Comparison of ENCODE assay signal across 8 cellular contexts in genomic region chr1:155063550-155064108, GRCh38. TPM values are rescaled to one million over a fixed set of nuclear protein-coding genes. Genes with fewer than 3 reads are reported as not detected.
DNase-seq lines count a peak whose midpoint lies in the region; ATAC-seq and TF ChIP-seq lines count a peak whose summit lies in the region.

TSS of gene EFNA4 (plus strand) at chr1:155063740. CDS start at chr1:155063824, 84 bp downstream.

- H3K4me1 ChIP-seq in HUES6 (ENCODE audit: control insufficient read depth, insufficient read depth, low read length) (peaks cover 26% of the 10 kb centered on the region), stomach (peaks cover 20 to 42% (median 40%) of the 10 kb centered on the region in 4 donors)

- peak within 1 kb of the TSS; percentile 89 for H3K4me3 ChIP-seq in HUES6 (ENCODE audit: low read depth, low read length)
- H3K4me3 ChIP-seq in stomach = peak within 1 kb of the TSS; percentile 73 to 91 (median 78)

- TF ChIP-seq POLR2A in stomach (IDR thresholded peaks at IDR 0.05) = no peak

- H3K9me3 Mint-ChIP-seq in activated T-helper 17 cell treated with anti-CD3 and anti-CD28 coated beads, Interleukin-2, amount 50 U/mL, for 72 hours = no peaks in the 10 kb centered on the region
- H3K9me3 Mint-ChIP-seq in nephron progenitor cell = no peaks in the 10 kb centered on the region

- peaks cover 17% of the 10 kb centered on the region for H3K4me1 Mint-ChIP-seq in activated T-helper 17 cell treated with anti-CD3 and anti-CD28 coated beads, Interleukin-2, amount 50 U/mL, for 72 hours
- peaks cover 57% of the 10 kb centered on the region for H3K4me1 Mint-ChIP-seq in nephron progenitor cell

- peak within 1 kb of the TSS; percentile 82 for H3K4me3 Mint-ChIP-seq in activated T-helper 17 cell treated with anti-CD3 and anti-CD28 coated beads, Interleukin-2, amount 50 U/mL, for 72 hours
- peak within 1 kb of the TSS; percentile 96 for H3K4me3 Mint-ChIP-seq in nephron progenitor cell

- H3K27ac Mint-ChIP-seq in activated T-helper 17 cell treated with anti-CD3 and anti-CD28 coated beads, Interleukin-2, amount 50 U/mL, for 72 hours = peak within 1 kb of the TSS; percentile 65
- peak within 1 kb of the TSS; percentile 96 for H3K27ac Mint-ChIP-seq in nephron progenitor cell

- H3K36me3 ChIP-seq in HUES6 (ENCODE audit: control insufficient read depth, insufficient read depth, low read length) (peaks cover 20% of the 10 kb centered on the region), stomach (peaks cover 14 to 47% (median 39%) of the 10 kb centered on the region in 4 donors)

- no peaks in the 10 kb centered on the region for H3K27me3 Mint-ChIP-seq in activated T-helper 17 cell treated with anti-CD3 and anti-CD28 coated beads, Interleukin-2, amount 50 U/mL, for 72 hours
- H3K27me3 Mint-ChIP-seq in nephron progenitor cell (ENCODE audit: low read depth, poor library complexity) = peaks cover 18% of the 10 kb centered on the region

- DNase-seq in Caki2 (ENCODE audit: low read depth) = peak; percentile 89
- peak; percentile 92 for DNase-seq in RWPE1 (ENCODE audit: low spot score)
- peak; percentile 68 for DNase-seq in fibroblast of peridontal ligament (ENCODE audit: extremely low read depth)
- peak; percentile 88 for DNase-seq in nephron progenitor cell
- DNase-seq in stomach = peak; percentile 87

- 0 to 1% (median 0%) methylated on average over 26 to 57 of the region's 57 CpGs for WGBS in stomach, 5 donors

- H3K9me3 ChIP-seq in HUES6 (ENCODE audit: control insufficient read depth, insufficient read depth, low read depth, low read length) (no peaks in the 10 kb centered on the region), stomach (no peaks in the 10 kb centered on the region)

- TF ChIP-seq CTCF in RWPE1 (conservative IDR thresholded peaks at IDR 0.05; ENCODE audit: low read depth) (no peak), nephron progenitor cell (IDR thresholded peaks at IDR 0.05) (no peak), stomach (IDR thresholded peaks at IDR 0.05) (no peak)

- peak within 1 kb of the TSS; percentile 78 for H3K9ac ChIP-seq in HUES6 (ENCODE audit: low read length)

- CTCF ChIA-PET in RWPE1 (lab: Yijun Ruan, JAX) = interaction anchor here (0.6 to 2.0 kb wide), 6 partner anchors 17 to 59 kb away, joined by 3 to 5 read pairs (median 4); no protein-coding TSS in a partner anchor

- in situ Hi-C loops in Caki2 (cut with HindIII; ENCODE audit: low pct_unique_long_range_greater_than_20kb, low sequenced_read_pairs) = no loop called here

- TF ChIP-seq EP300 in stomach (IDR thresholded peaks at IDR 0.05) = no peak

- H3K27ac ChIP-seq in HUES6 (ENCODE audit: low read depth, low read length) (peak within 1 kb of the TSS; percentile 63; the same call in 1 of the 2 replicates), RWPE1 (peak within 1 kb of the TSS; percentile 92), stomach (peak within 1 kb of the TSS; percentile 82 to 92 (median 89))

- intact Hi-C loops in stomach (cut with DNase I; ENCODE audit: low total_unique reads) = no loop called here

- peak; percentile 24 for ATAC-seq in GM19468 (IDR thresholded peaks at IDR 0.05; ENCODE audit: extremely low read depth, unreplicated experiment)
- ATAC-seq in activated T-helper 17 cell treated with anti-CD3 and anti-CD28 coated beads, Interleukin-2, amount 50 U/mL, for 72 hours (replicated peaks) = peak; percentile 91

- H3K36me3 Mint-ChIP-seq in activated T-helper 17 cell treated with anti-CD3 and anti-CD28 coated beads, Interleukin-2, amount 50 U/mL, for 72 hours (ENCODE audit: low read depth) = peaks cover 27% of the 10 kb centered on the region
- H3K36me3 Mint-ChIP-seq in nephron progenitor cell (ENCODE audit: low read depth) = peaks cover 21% of the 10 kb centered on the region

- POLR2A ChIA-PET in RWPE1 (lab: Yijun Ruan, JAX; ENCODE audit: low non-redundant PET) = no interaction called here

- H3K27me3 ChIP-seq in HUES6 (ENCODE audit: control insufficient read depth, insufficient read depth, low read length) = peaks cover 6% of the 10 kb centered on the region
- H3K27me3 ChIP-seq in stomach = peaks cover 0 to 4% (median 0%) of the 10 kb centered on the region in 3 donors

RNA-seq across cellular contexts. Expression of gene EFNA4, which starts in this region (rescaled TPM):
- total RNA-seq in Caki2 (2014; rRNA removed; shearing (Covaris generic); ENCODE audit: low replicate concordance) = 22.3 and 38.5 TPM in 2 replicates
- 1 to 10 TPM; 4.6 to 7.0 TPM for total RNA-seq in activated T-helper 17 cell treated with anti-CD3 and anti-CD28 coated beads, Interleukin-2, amount 50 U/mL, for 72 hours
- 1 to 10 TPM in 3 of 5 donors, not detected in 2; 3.5 to 9.9 (median 5.8) TPM for total RNA-seq in stomach
- polyA plus RNA-seq in stomach = 10 to 100 TPM in 1 of 3 donors, 1 to 10 TPM in 2; 4.3 to 13.2 (median 6.7) TPM

Comparison
In these comparisons a context has a peak if more than half of its experiments do, and no peak if none do; other contexts are left out.
1. Peak in every context shown above with its lines: DNase-seq, ATAC-seq, H3K4me3 ChIP-seq and H3K27ac ChIP-seq.